Comparison of ENCODE assay signal across 6 cellular contexts in the genomic region with DNA sequence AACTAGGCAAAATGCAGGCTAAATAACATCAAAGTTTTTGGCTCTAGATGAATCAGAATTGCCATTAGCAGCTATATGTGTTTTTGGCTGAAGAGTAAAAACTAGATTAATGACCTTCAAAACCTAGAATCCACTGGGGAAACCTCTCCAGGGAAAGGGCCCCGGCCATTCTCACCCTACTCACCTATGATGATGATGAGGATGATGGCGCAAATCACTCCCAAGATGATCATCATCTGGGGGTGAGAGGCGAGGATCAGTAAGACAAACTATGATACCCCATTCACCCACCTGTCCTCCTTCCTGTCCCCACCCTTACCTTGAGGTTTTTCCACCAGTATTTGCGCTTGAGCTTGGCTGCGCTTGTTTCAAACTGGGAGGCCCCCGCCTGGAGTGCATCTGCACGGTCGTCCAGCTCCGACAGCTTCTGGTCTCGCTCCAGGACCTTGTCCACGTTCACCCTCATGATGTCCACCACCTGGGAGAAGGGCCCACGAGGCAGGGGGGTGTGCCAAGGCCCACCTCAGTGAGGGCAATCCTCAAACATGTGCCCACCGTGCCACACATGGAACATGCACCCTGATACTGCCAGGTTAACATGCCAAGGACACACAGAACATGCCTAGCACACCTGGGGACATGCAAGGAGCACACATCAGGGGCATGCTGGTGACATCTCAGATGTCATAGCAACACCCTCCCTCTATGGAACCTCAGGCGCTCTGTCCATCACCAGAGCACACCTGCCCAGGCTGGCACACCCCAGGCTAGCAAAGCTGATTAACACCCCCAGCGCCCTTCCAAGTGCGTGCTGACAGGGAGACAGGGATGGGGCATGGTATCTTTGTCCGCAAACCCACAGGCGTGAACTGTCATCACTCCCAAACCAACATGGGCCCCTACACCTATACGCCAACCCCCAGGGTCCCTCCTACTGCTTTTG. TPM values are rescaled to one million over a fixed set of nuclear protein-coding genes. Genes with fewer than 3 reads are reported as not detected.
DNase-seq lines count a peak whose midpoint lies in the region; ATAC-seq and TF ChIP-seq lines count a peak whose summit lies in the region.

No MANE protein-coding gene starts in this region.

- intact Hi-C loops in Caco-2 (cut with micrococcal nuclease; ENCODE audit: unreplicated experiment): no loop called here

- BruUV-seq in Caco-2 (replicated peaks; lab: Mats Ljungman, UMichigan): no TSS peak

- H3K4me3 Mint-ChIP-seq in Caco-2 (ENCODE audit: unreplicated experiment): peak overlapping the region; percentile 83
- H3K4me3 Mint-ChIP-seq in activated naive CD8-positive, alpha-beta T cell: peak overlapping the region; percentile 90

- no peak for DNase-seq in Caco-2
- DNase-seq in anterior cingulate cortex (lab: John Stamatoyannopoulos, UW): no peak
- DNase-seq in activated CD4-positive, alpha-beta T cell treated with anti-CD3 and anti-CD28 coated beads for 4 hours: no peak

- TF ChIP-seq CTCF in Caco-2 (IDR thresholded peaks at IDR 0.05; ENCODE audit: insufficient read depth in 1 of 2, low read depth in 1 of 2, low read length in 1 of 2, severe bottlenecking in 1 of 2, unreplicated experiment in 1 of 2): no peak

- WGBS in mesodermal cell (ENCODE audit: insufficient coverage in 2 of 2), 2 experiments: 95 to 96% methylated on average over 12 to 16 of the region's 19 CpGs

- H3K9me3 Mint-ChIP-seq in Caco-2 (ENCODE audit: unreplicated experiment): no peaks in the 10 kb centered on the region
- H3K9me3 Mint-ChIP-seq in activated naive CD8-positive, alpha-beta T cell (ENCODE audit: low read depth): no peaks in the 10 kb centered on the region

- H3K36me3 ChIP-seq in Caco-2 (ENCODE audit: control insufficient read depth, insufficient read depth, low read length) (no peaks in the 10 kb centered on the region), mesodermal cell (ENCODE audit: control insufficient read depth, insufficient read depth, low read length) (peaks cover 29% of the 10 kb centered on the region)

- no peaks in the 10 kb centered on the region for H3K27me3 Mint-ChIP-seq in Caco-2 (ENCODE audit: insufficient read depth, unreplicated experiment)
- H3K27me3 Mint-ChIP-seq in activated naive CD8-positive, alpha-beta T cell: no peaks in the 10 kb centered on the region

- H3K9me3 ChIP-seq in Caco-2 (no peaks in the 10 kb centered on the region), mesodermal cell (ENCODE audit: control insufficient read depth, low read length) (no peaks in the 10 kb centered on the region)

- ATAC-seq in HG03520 (IDR thresholded peaks at IDR 0.05; ENCODE audit: unreplicated experiment): no peak

- peaks cover 5% of the 10 kb centered on the region for H3K4me1 Mint-ChIP-seq in Caco-2 (ENCODE audit: low read depth, unreplicated experiment)
- H3K4me1 Mint-ChIP-seq in activated naive CD8-positive, alpha-beta T cell (ENCODE audit: low read depth): peaks cover 59% of the 10 kb centered on the region

- H3K4me1 ChIP-seq in Caco-2 (peaks cover 9% of the 10 kb centered on the region; the same call in 1 of the 2 replicates), mesodermal cell (ENCODE audit: control insufficient read depth, insufficient read depth, low read length, poor library complexity, severe bottlenecking) (peaks cover 34% of the 10 kb centered on the region)

- CTCF ChIA-PET in Caco-2 (lab: Charles Lee): no interaction called here

- no peak overlapping the region for H3K27ac Mint-ChIP-seq in Caco-2 (ENCODE audit: unreplicated experiment)
- H3K27ac Mint-ChIP-seq in activated naive CD8-positive, alpha-beta T cell: peak overlapping the region; percentile 94

- H3K4me3 ChIP-seq in Caco-2 (ENCODE audit: low read depth, low read length): peak overlapping the region; percentile 81
- peak overlapping the region; percentile 98 for H3K4me3 ChIP-seq in mesodermal cell (ENCODE audit: extremely low read depth, insufficient read depth, low read length, poor library complexity, severe bottlenecking)

- no peak overlapping the region for H3K27ac ChIP-seq in mesodermal cell (ENCODE audit: low read depth, low read length, severe bottlenecking)

- H3K36me3 Mint-ChIP-seq in Caco-2 (ENCODE audit: insufficient read depth, unreplicated experiment): peaks cover 29% of the 10 kb centered on the region
- peaks cover 2% of the 10 kb centered on the region for H3K36me3 Mint-ChIP-seq in activated naive CD8-positive, alpha-beta T cell

- POLR2A ChIA-PET in Caco-2 (lab: Charles Lee): interaction anchor here (1.7 kb wide), 1 partner anchor 11 kb away, joined by 5 read pairs; no protein-coding TSS in a partner anchor

- no peaks in the 10 kb centered on the region for H3K27me3 ChIP-seq in Caco-2 (replicated peaks; ENCODE audit: control insufficient read depth, insufficient read depth, low read length)

RNA-seq across cellular contexts. Expression of a gene that starts 1.2 kb away (rescaled TPM):
- 10.5 and 12.2 TPM in 2 replicates for total RNA-seq in Caco-2 (2022)
- polyA plus RNA-seq in mesodermal cell (2013, experiment 1 of 2): 30.2 TPM
- 27.0 TPM for polyA plus RNA-seq in mesodermal cell (2013, experiment 2 of 2)

RNA-seq across cellular contexts. Expression of a gene that starts 9.4 kb away (rescaled TPM):
- total RNA-seq in Caco-2 (2022): 10.6 and 10.8 TPM in 2 replicates
- 34.6 TPM for polyA plus RNA-seq in mesodermal cell (2013, experiment 1 of 2)
- polyA plus RNA-seq in mesodermal cell (2013, experiment 2 of 2): 26.0 TPM

RNA-seq across cellular contexts. Expression of a gene that starts 14.6 kb away (rescaled TPM):
- 5.4 TPM in 2 replicates for total RNA-seq in Caco-2 (2022)
- polyA plus RNA-seq in mesodermal cell (2013, experiment 1 of 2): 36.8 TPM
- 40.6 TPM for polyA plus RNA-seq in mesodermal cell (2013, experiment 2 of 2)

RNA-seq across cellular contexts. Expression of a gene that starts 28.4 kb away (rescaled TPM):
- 4.2 and 4.7 TPM in 2 replicates for total RNA-seq in Caco-2 (2022)
- 5.8 TPM for polyA plus RNA-seq in mesodermal cell (2013, experiment 1 of 2)
- polyA plus RNA-seq in mesodermal cell (2013, experiment 2 of 2): 4.4 TPM

RNA-seq across cellular contexts. Expression of a gene that starts 37.7 kb away (rescaled TPM):
- total RNA-seq in Caco-2 (2022): not detected in 2 replicates
- polyA plus RNA-seq in mesodermal cell (2013, experiment 1 of 2): 0.85 TPM
- 0.25 TPM for polyA plus RNA-seq in mesodermal cell (2013, experiment 2 of 2)
